9 cellular contexts compared by ENCODE assay signal in genomic region chr7:18521945-18522566, GRCh38.
A peak's percentile ranks its signal among the peaks of the same experiment; 100 is the strongest.
DNase-seq lines count a peak whose midpoint lies in the region; ATAC-seq and TF ChIP-seq lines count a peak whose summit lies in the region.
"Had no signal": no experiment of that assay in that cellular context is flagged by ENCODE, and none has a peak within 500 bp of the region (broad histone marks: within the 10 kb centered on the region; RNA-seq: fewer than 3 reads in every experiment).

No MANE protein-coding gene starts in this region.

- H3K4me3 ChIP-seq in foreskin fibroblast (ENCODE audit: low read depth in 1 of 2, low read length in 2 of 2): no peak overlapping the region

- DNase-seq in GM10266 (ENCODE audit: extremely low spot score): peak; percentile 24
- DNase-seq in astrocyte of the hippocampus (ENCODE audit: low read depth, low spot score): peak; percentile 38
- no peak for DNase-seq in foreskin fibroblast
- DNase-seq in COR-L47 (lab: John Stamatoyannopoulos, UW): no peak
- no peak for DNase-seq in HuH-7 (ENCODE audit: low spot score)
- no peak for DNase-seq in activated CD8-positive, alpha-beta memory T cell treated with anti-CD3 and anti-CD28 coated beads, Interleukin-2, amount 50 U/mL, for 4 hours
- DNase-seq: stimulated activated CD8-positive, alpha-beta memory T cell treated with anti-CD3 and anti-CD28 coated beads, Interleukin-4, amount 100 ng/mL, for 48 hours had no signal

- ATAC-seq in GM19463 (IDR thresholded peaks at IDR 0.05; ENCODE audit: unreplicated experiment) (peak; percentile 50), HG03196 (IDR thresholded peaks at IDR 0.05; ENCODE audit: unreplicated experiment) (peak; percentile 57)

- TF ChIP-seq CTCF in GM10266 (IDR thresholded peaks at IDR 0.05; ENCODE audit: control insufficient read depth, insufficient read depth, low read depth, missing control alignments): no peak
- TF ChIP-seq CTCF in foreskin fibroblast (IDR thresholded peaks at IDR 0.05; ENCODE audit: low read depth, low read length): no peak

Comparison
In these comparisons a context has a peak if more than half of its experiments do, and no peak if none do; other contexts are left out.
1. DNase-seq: peak in GM10266 (single experiment) and astrocyte of the hippocampus (single experiment); none in foreskin fibroblast (0 of 2), COR-L47 (single experiment), HuH-7 (single experiment) and activated CD8-positive, alpha-beta memory T cell treated with anti-CD3 and anti-CD28 coated beads, Interleukin-2, amount 50 U/mL, for 4 hours (single experiment).